19 cellular contexts compared by ENCODE assay signal in genomic region chr6:169406794-169407193, GRCh38.
"Had no signal": no experiment of that assay in that cellular context is flagged by ENCODE, and none has a peak within 500 bp of the region (broad histone marks: within the 10 kb centered on the region; RNA-seq: fewer than 3 reads in every experiment).

No MANE protein-coding gene starts in this region.

- H3K4me1 ChIP-seq: gastrocnemius medialis, pancreas had no signal

- DNase-seq: activated CD4-positive, alpha-beta T cell treated with anti-CD3 and anti-CD28 coated beads, Interleukin-2, amount 10 ng/mL, durations not matched to agents 24 days and 14 days; activated CD8-positive, alpha-beta T cell treated with anti-CD3 and anti-CD28 coated beads for 36 hours; activated effector memory CD4-positive, alpha-beta T cell treated with anti-CD3 and anti-CD28 coated beads, Interleukin-2, amount 50 U/mL, for 16 hours; activated naive CD4-positive, alpha-beta T cell treated with anti-CD3 and anti-CD28 coated beads, Interleukin-2, amount 50 U/mL, for 16 hours; activated T-cell treated with anti-CD3 and anti-CD28 coated beads, Interleukin-2, amount 50 U/mL, for 48 hours; dermis blood vessel endothelial cell; effector memory CD4-positive, alpha-beta T cell; gastrocnemius medialis; heart right ventricle; immature natural killer cell; kidney glomerular epithelial cell; left ventricle myocardium superior; mucosa of descending colon; naive thymus-derived CD4-positive, alpha-beta T cell; pancreas; stimulated activated CD4-positive, alpha-beta T cell treated with anti-CD3 and anti-CD28 coated beads, Interleukin-1b, Interleukin-23, amount 100 ng/mL, for 48 hours; stimulated activated CD8-positive, alpha-beta memory T cell treated with anti-CD3 and anti-CD28 coated beads, Interleukin-4, amount 100 ng/mL, for 48 hours; stimulated activated naive CD4-positive, alpha-beta T cell treated with Interleukin-2 at 50 U/mL for 16 hours had no signal

- H3K9me3 ChIP-seq: gastrocnemius medialis, mucosa of descending colon, pancreas, tibial nerve had no signal

- H3K36me3 ChIP-seq: gastrocnemius medialis, heart right ventricle, pancreas, tibial nerve had no signal

- ATAC-seq: activated CD8-positive, alpha-beta T cell treated with anti-CD3 and anti-CD28 coated beads for 36 hours; gastrocnemius medialis; left ventricle myocardium superior; mucosa of descending colon; naive thymus-derived CD4-positive, alpha-beta T cell; pancreas had no signal

- H3K4me3 ChIP-seq: gastrocnemius medialis, heart right ventricle, mucosa of descending colon, pancreas, tibial nerve had no signal

- H3K27ac ChIP-seq: gastrocnemius medialis, pancreas had no signal

- H3K27me3 ChIP-seq: gastrocnemius medialis, pancreas, tibial nerve had no signal
